27 cellular contexts compared by ENCODE assay signal in the genomic region with DNA sequence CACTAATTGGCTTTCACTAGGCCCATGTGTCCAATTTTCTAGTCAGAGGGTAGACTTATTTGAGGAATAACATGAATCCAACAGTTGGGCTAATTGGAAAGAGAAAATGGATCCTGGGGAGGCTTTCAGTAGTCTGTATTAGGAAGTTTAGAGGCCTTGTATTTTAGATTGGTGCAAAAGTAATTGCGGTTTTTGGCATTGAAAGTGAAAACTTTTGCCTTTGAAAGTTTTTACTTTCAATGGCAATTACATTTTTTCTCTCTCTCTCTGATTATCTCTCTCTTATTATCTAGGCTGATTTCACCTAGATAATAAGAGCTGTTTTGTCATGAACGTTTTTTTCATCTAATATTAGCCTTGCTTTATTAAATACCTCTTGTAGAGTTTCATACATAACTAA.
"Had no signal": no experiment of that assay in that cellular context is flagged by ENCODE, and none has a peak within 500 bp of the region (broad histone marks: within the 10 kb centered on the region; RNA-seq: fewer than 3 reads in every experiment).

No MANE protein-coding gene starts in this region.

- H3K27ac ChIP-seq: body of pancreas, breast epithelium, VCaP had no signal

- FAIRE-seq: astrocyte had no signal

- DNase-seq: activated B cell treated with CpG ODN at 0.5 μM for 24 hours; activated CD4-positive, alpha-beta memory T cell treated with anti-CD3 and anti-CD28 coated beads for 36 hours; activated CD4-positive, alpha-beta T cell treated with anti-CD3 and anti-CD28 coated beads for 4 hours; activated CD4-positive, alpha-beta T cell treated with anti-CD3 and anti-CD28 coated beads, Interleukin-2, amount 50 U/mL, for 1 hour; activated CD4-positive, CD25-positive, alpha-beta regulatory T cell treated with anti-CD3 and anti-CD28 coated beads, Interleukin-2, amount 50 U/mL, for 72 hours; activated gamma-delta T cell; activated naive CD4-positive, alpha-beta T cell treated with Interleukin-2 at 50 U/mL for 16 hours; activated naive CD8-positive, alpha-beta T cell treated with anti-CD3 and anti-CD28 coated beads, Interleukin-2, amount 10 ng/mL, durations not matched to agents 7 days and 5 days; activated T-cell treated with anti-CD3 and anti-CD28 coated beads, Interleukin-2, amount 50 U/mL, for 1 hour; activated T-cell treated with anti-CD3 and anti-CD28 coated beads, Interleukin-2, amount 50 U/mL, for 72 hours; body of pancreas; Karpas-422; NCI-H1105; NCI-H1417 treated with DMSO at 0.1 percent for 48 hours; NCI-H1930; NCI-H2081 treated with DMSO at 0.1 percent for 48 hours; NCI-H345; NCI-H524 treated with DMSO at 0.1 percent for 48 hours; SW 1271; T-helper 1 cell; T-helper 2 cell; T-helper 9 cell had no signal

- ATAC-seq: activated T-cell treated with anti-CD3 and anti-CD28 coated beads, Interleukin-2, amount 50 U/mL, for 72 hours; activated T-helper 17 cell treated with anti-CD3 and anti-CD28 coated beads, Interleukin-2, amount 50 U/mL, for 72 hours; body of pancreas; Panc1 had no signal

- H3K27me3 ChIP-seq: body of pancreas, breast epithelium had no signal
